In genomic region chr9:69307061-69307445, GRCh38 we compare ENCODE assay signal across 13 cellular contexts. TPM values are rescaled to one million over a fixed set of nuclear protein-coding genes. Genes with fewer than 3 reads are reported as not detected.
DNase-seq lines count a peak whose midpoint lies in the region; ATAC-seq and TF ChIP-seq lines count a peak whose summit lies in the region.
"Not testable (repeated sequence)": the region's sequence is repeated elsewhere in the genome, so short reads cannot be mapped to it uniquely, and the experiment has no call there.
"Had no signal": no experiment of that assay in that cellular context is flagged by ENCODE, and none has a peak within 500 bp of the region (broad histone marks: within the 10 kb centered on the region; RNA-seq: fewer than 3 reads in every experiment).

No MANE protein-coding gene starts in this region.

- not testable (repeated sequence) for H2BK120ac ChIP-seq in mesenchymal stem cell (ENCODE audit: low read depth, low read length)
- H2BK120ac ChIP-seq in trophoblast cell (ENCODE audit: insufficient read depth, low read length, poor library complexity) = peak overlapping the region; percentile 72

- 62% methylated on average over 4 of the region's 4 CpGs for WGBS in mesenchymal stem cell
- no CpG with 5 or more reads among the region's 4 CpGs for WGBS in trophoblast cell (ENCODE audit: extremely low coverage, insufficient coverage, insufficient read length)

- not testable (repeated sequence) for ATAC-seq in GM23338

- not testable (repeated sequence) for H2BK5ac ChIP-seq in mesenchymal stem cell (ENCODE audit: low read depth, low read length, poor library complexity, severe bottlenecking)
- H2BK5ac ChIP-seq in trophoblast cell (ENCODE audit: low read depth, low read length, poor library complexity) = peak overlapping the region; percentile 87

- not testable (repeated sequence) for H3K79me2 ChIP-seq in GM23338 (replicated peaks; ENCODE audit: insufficient read depth); trophoblast cell (ENCODE audit: control insufficient read depth, insufficient read depth, low read length, poor library complexity)

- H3K4me1 ChIP-seq in GM23338 (ENCODE audit: insufficient read depth); mesenchymal stem cell (ENCODE audit: control insufficient read depth, insufficient read depth, low read depth, low read length): not testable (repeated sequence)
- H3K4me1 ChIP-seq in left ventricle myocardium inferior = peaks cover 15% of the 10 kb centered on the region
- H3K4me1 ChIP-seq in iPS-18a (ENCODE audit: control insufficient read depth, low read depth, low read length) = peaks cover 19% of the 10 kb centered on the region
- H3K4me1 ChIP-seq in trophoblast cell (ENCODE audit: control insufficient read depth in 1 of 2, insufficient read depth in 2 of 2, low read length in 2 of 2) = peaks cover 6 to 15% of the 10 kb centered on the region in 2 experiments

- H3K4me3 ChIP-seq in GM23338; left ventricle myocardium inferior; mesenchymal stem cell (ENCODE audit: insufficient read depth in 1 of 2, low read depth in 1 of 2, low read length in 2 of 2); trophoblast cell (ENCODE audit: low read depth, low read length): not testable (repeated sequence)
- H3K4me3 ChIP-seq in iPS-18a (ENCODE audit: low read length) = peak overlapping the region; percentile 18

- not testable (repeated sequence) for H4K91ac ChIP-seq in mesenchymal stem cell (ENCODE audit: low read length)
- H4K91ac ChIP-seq in trophoblast cell (ENCODE audit: low read depth, low read length) = peak overlapping the region; percentile 64

- H3K23ac ChIP-seq in mesenchymal stem cell (ENCODE audit: low read length in 2 of 2); trophoblast cell (ENCODE audit: low read length): not testable (repeated sequence)

- H3K27ac ChIP-seq in GM23338 (ENCODE audit: low read depth) (peak overlapping the region; percentile 93), left ventricle myocardium inferior (replicated peaks) (peak overlapping the region; percentile 68), iPS-18a (ENCODE audit: low read length) (peak overlapping the region; percentile 89), mesenchymal stem cell (ENCODE audit: low read length, poor library complexity, severe bottlenecking) (peak overlapping the region; percentile 74), trophoblast cell (ENCODE audit: low read depth, low read length) (peak overlapping the region; percentile 95)

- H3K27me3 Mint-ChIP-seq in GM23338 (ENCODE audit: insufficient read depth, low read depth, poor library complexity) = not testable (repeated sequence)
- peaks cover 11% of the 10 kb centered on the region for H3K27me3 Mint-ChIP-seq in brain

- not testable (repeated sequence) for H2BK12ac ChIP-seq in mesenchymal stem cell (ENCODE audit: low read length in 2 of 2)
- peak overlapping the region; percentile 75 for H2BK12ac ChIP-seq in trophoblast cell (ENCODE audit: low read length)

- not testable (repeated sequence) for H3K79me1 ChIP-seq in mesenchymal stem cell (replicated peaks; ENCODE audit: low read length, poor library complexity, severe bottlenecking)
- H3K79me1 ChIP-seq in trophoblast cell (ENCODE audit: low read length) = peaks cover 18% of the 10 kb centered on the region

- H2AFZ ChIP-seq in GM23338; mesenchymal stem cell (ENCODE audit: low read depth, low read length); trophoblast cell (ENCODE audit: insufficient read depth, low read length, poor library complexity): not testable (repeated sequence)

- not testable (repeated sequence) for H3K14ac ChIP-seq in mesenchymal stem cell (ENCODE audit: low read length in 2 of 2)
- H3K14ac ChIP-seq in trophoblast cell (ENCODE audit: low read length) = peak overlapping the region; percentile 22

- H3K4me1 Mint-ChIP-seq in GM23338 (peaks cover 20% of the 10 kb centered on the region), brain (peaks cover 12% of the 10 kb centered on the region)

- not testable (repeated sequence) for H3K18ac ChIP-seq in mesenchymal stem cell (ENCODE audit: low read depth in 1 of 2, low read length in 2 of 2); trophoblast cell (ENCODE audit: low read length)

- peaks cover 22% of the 10 kb centered on the region for H3K9me3 Mint-ChIP-seq in GM23338
- H3K9me3 Mint-ChIP-seq in brain = not testable (repeated sequence)

- not testable (repeated sequence) for TF ChIP-seq CTCF in GM23338 (conservative IDR thresholded peaks at IDR 0.05; ENCODE audit: low read depth in 2 of 2); brain (conservative IDR thresholded peaks at IDR 0.05); left ventricle myocardium inferior (IDR thresholded peaks at IDR 0.05; ENCODE audit: borderline replicate concordance)

- H3K4me2 ChIP-seq in GM23338 = peak overlapping the region; percentile 2; the same call in 1 of the 2 replicates
- H3K4me2 ChIP-seq in mesenchymal stem cell (ENCODE audit: low read length, poor library complexity, severe bottlenecking); trophoblast cell (ENCODE audit: low read length): not testable (repeated sequence)

- H4K20me1 ChIP-seq in GM23338 (replicated peaks; ENCODE audit: insufficient read depth) = not testable (repeated sequence)

- H3K4me3 Mint-ChIP-seq in GM23338, brain: not testable (repeated sequence)

- H3K36me3 ChIP-seq in GM23338 (ENCODE audit: insufficient read depth); left ventricle myocardium inferior; iPS-18a (ENCODE audit: control insufficient read depth, low read depth, low read length); mesenchymal stem cell (ENCODE audit: control insufficient read depth in 1 of 2, insufficient read depth in 2 of 2, low read depth in 1 of 2, low read length in 2 of 2); trophoblast cell (ENCODE audit: control insufficient read depth in 1 of 2, insufficient read depth in 2 of 2, low read length in 2 of 2): not testable (repeated sequence)

- H3K9me3 ChIP-seq in left ventricle myocardium inferior (replicated peaks); iPS-18a (ENCODE audit: control insufficient read depth, low read depth, low read length); mesenchymal stem cell (ENCODE audit: control insufficient read depth, low read length); trophoblast cell (ENCODE audit: insufficient read depth, low read depth, low read length): not testable (repeated sequence)

- H3K27me3 ChIP-seq in GM23338 (ENCODE audit: insufficient read depth); left ventricle myocardium inferior (ENCODE audit: low read depth); iPS-18a (ENCODE audit: control insufficient read depth, insufficient read depth, low read length); mesenchymal stem cell (ENCODE audit: control insufficient read depth in 1 of 2, insufficient read depth in 1 of 2, low read length in 2 of 2); trophoblast cell (ENCODE audit: insufficient read depth, low read length): not testable (repeated sequence)

- H3K9ac ChIP-seq in iPS-18a (ENCODE audit: low read length) = peak overlapping the region; percentile 52
- not testable (repeated sequence) for H3K9ac ChIP-seq in mesenchymal stem cell (ENCODE audit: low read length); trophoblast cell (ENCODE audit: low read length)

- H4K12ac ChIP-seq in trophoblast cell (ENCODE audit: low read depth, low read length) = not testable (repeated sequence)

- H3F3A ChIP-seq in GM23338 (replicated peaks; ENCODE audit: low read depth) = not testable (repeated sequence)

- H3K4ac ChIP-seq in mesenchymal stem cell (ENCODE audit: low read depth in 1 of 2, low read length in 2 of 2); trophoblast cell (ENCODE audit: low read depth, low read length): not testable (repeated sequence)

- H3K9me2 ChIP-seq in GM23338 (ENCODE audit: insufficient read depth) = peaks cover 21% of the 10 kb centered on the region

- H3K36me3 Mint-ChIP-seq in GM23338 (ENCODE audit: low read depth) = peaks cover 34% of the 10 kb centered on the region
- H3K36me3 Mint-ChIP-seq in brain = not testable (repeated sequence)

- intact Hi-C loops in left ventricle myocardium inferior (cut with micrococcal nuclease) = not testable (repeated sequence)

- not testable (repeated sequence) for DNase-seq in GM23338 (ENCODE audit: low spot score); left ventricle myocardium inferior; mesenchymal stem cell; trophoblast cell
- DNase-seq in OCI-M1 (lab: John Stamatoyannopoulos, UW) (peak; percentile 65), foreskin melanocyte (peak; percentile 42)

- H2AK5ac ChIP-seq in mesenchymal stem cell (ENCODE audit: low read length, severe bottlenecking) = peak overlapping the region; percentile 19
- not testable (repeated sequence) for H2AK5ac ChIP-seq in trophoblast cell (ENCODE audit: low read length)

- H2BK15ac ChIP-seq in mesenchymal stem cell (ENCODE audit: low read depth, poor library complexity, severe bottlenecking) = not testable (repeated sequence)

- H3K27ac Mint-ChIP-seq in GM23338 (peak overlapping the region; percentile 96), brain (peak overlapping the region in 3 of 5 experiments; percentile 34 to 88 (median 85))

- H4K8ac ChIP-seq in mesenchymal stem cell (ENCODE audit: low read length) = not testable (repeated sequence)
- H4K8ac ChIP-seq in trophoblast cell (ENCODE audit: low read depth, low read length) = peak overlapping the region; percentile 70

RNA-seq across cellular contexts. Expression of gene ENTREP1, which starts 18.0 kb away (rescaled TPM):
- total RNA-seq in GM23338 (2014; rRNA removed; shearing (Covaris generic)) = 10.0 and 11.6 TPM in 2 replicates
- polyA plus RNA-seq in GM23338 (2016; fragmentation: Nextera tagmentation; extraction: Ambion mirVana) = 5.7 and 5.8 TPM in 2 replicates
- polyA plus RNA-seq in brain (ENCODE audit: insufficient read depth, low read depth, low replicate concordance) = 4.3 TPM
- total RNA-seq in left ventricle myocardium inferior = 22.1 TPM
- 0.03 TPM for polyA plus RNA-seq in mesenchymal stem cell (2013, experiment 1 of 2)
- 0.07 TPM for polyA plus RNA-seq in mesenchymal stem cell (2013, experiment 2 of 2)
- 5.6 and 6.3 TPM in 2 replicates for polyA plus RNA-seq in trophoblast cell (2013)
- total RNA-seq: A673; CD8-positive, alpha-beta T cell; GM23248; HT-29 had no signal
- polyA plus RNA-seq: CD14-positive monocyte, GM23248 had no signal
